Comparison of ENCODE assay signal across 9 cellular contexts in genomic region chr11:69443138-69443967, GRCh38. TPM values are rescaled to one million over a fixed set of nuclear protein-coding genes. Genes with fewer than 3 reads are reported as not detected.
DNase-seq lines count a peak whose midpoint lies in the region; ATAC-seq and TF ChIP-seq lines count a peak whose summit lies in the region.
"Had no signal": no experiment of that assay in that cellular context is flagged by ENCODE, and none has a peak within 500 bp of the region (broad histone marks: within the 10 kb centered on the region; RNA-seq: fewer than 3 reads in every experiment).

No MANE protein-coding gene starts in this region.

- no peaks in the 10 kb centered on the region for H3K9me3 Mint-ChIP-seq in progenitor cell of endocrine pancreas (ENCODE audit: low read depth)

- intact Hi-C loops in cardiac septum (cut with DNase I), result loop anchor here (1.0 to 10.0 kb wide), 4 partner anchors 27 to 319 kb away; no protein-coding TSS in a partner anchor

- ATAC-seq in GM21423 (IDR thresholded peaks at IDR 0.05; ENCODE audit: unreplicated experiment), result peak; percentile 73
- peak; percentile 79 to 91 for ATAC-seq in upper lobe of left lung (ENCODE audit: low FRiP score in 2 of 2)

- H3K36me3 Mint-ChIP-seq in progenitor cell of endocrine pancreas (ENCODE audit: insufficient read depth), result no peaks in the 10 kb centered on the region

- H3K27ac Mint-ChIP-seq in progenitor cell of endocrine pancreas, result peak overlapping the region; percentile 90

- no peaks in the 10 kb centered on the region for H3K27me3 Mint-ChIP-seq in progenitor cell of endocrine pancreas

- H3K4me3 Mint-ChIP-seq in progenitor cell of endocrine pancreas (ENCODE audit: low read depth), result peak overlapping the region; percentile 32

- peak in 2 of 4 donors; percentile 49 to 52 for TF ChIP-seq POLR2A in upper lobe of left lung (IDR thresholded peaks at IDR 0.05)

- H3K4me1 ChIP-seq in HUES64 (ENCODE audit: insufficient read depth, low read length) (peaks cover 41% of the 10 kb centered on the region), adipocyte (ENCODE audit: control insufficient read depth, insufficient read depth, low read length) (peaks cover 27% of the 10 kb centered on the region), upper lobe of left lung (peaks cover 42 to 49% (median 47%) of the 10 kb centered on the region in 4 donors)

- 5% methylated on average over 48 of the region's 48 CpGs for WGBS in HUES64
- 3 to 6% methylated on average over 11 to 27 of the region's 48 CpGs for WGBS in upper lobe of left lung, 2 donors

- H3K9me3 ChIP-seq in HUES64 (ENCODE audit: insufficient read depth, low read depth, low read length) (no peaks in the 10 kb centered on the region), adipocyte (ENCODE audit: control insufficient read depth, low read length) (no peaks in the 10 kb centered on the region), upper lobe of left lung (no peaks in the 10 kb centered on the region)
- H3K9me3 ChIP-seq: neutrophil had no signal

- TF ChIP-seq EP300 in upper lobe of left lung (IDR thresholded peaks at IDR 0.05), result no peak

- H3K27ac ChIP-seq in HUES64 (ENCODE audit: low read depth, low read length) (peak overlapping the region; percentile 92), upper lobe of left lung (peak overlapping the region; percentile 79 to 85 (median 82))
- H3K27ac ChIP-seq: neutrophil had no signal

- no peak for TF ChIP-seq CTCF in progenitor cell of endocrine pancreas (IDR thresholded peaks at IDR 0.05; ENCODE audit: unreplicated experiment)
- TF ChIP-seq CTCF in upper lobe of left lung (IDR thresholded peaks at IDR 0.05), result peak in 1 of 6 experiments; percentile 2

- H3K9ac ChIP-seq in HUES64 (ENCODE audit: low read depth, low read length), result peak overlapping the region; percentile 60
- peak overlapping the region; percentile 86 for H3K9ac ChIP-seq in adipocyte (ENCODE audit: low read length)

- H3K4me3 ChIP-seq in HUES64 (ENCODE audit: low read length) (peak overlapping the region; percentile 39), adipocyte (ENCODE audit: low read length) (peak overlapping the region; percentile 75), upper lobe of left lung (peak overlapping the region in 3 of 4 donors; percentile 29 to 44 (median 41))

- H3K4me1 Mint-ChIP-seq in progenitor cell of endocrine pancreas (ENCODE audit: low read depth), result peaks cover 27% of the 10 kb centered on the region

- H3K36me3 ChIP-seq in HUES64 (ENCODE audit: insufficient read depth, low read length), result no peaks in the 10 kb centered on the region
- no peaks in the 10 kb centered on the region for H3K36me3 ChIP-seq in adipocyte (ENCODE audit: control insufficient read depth, insufficient read depth, low read length, severe bottlenecking)
- H3K36me3 ChIP-seq in upper lobe of left lung, result no peaks in the 10 kb centered on the region
- H3K36me3 ChIP-seq: neutrophil had no signal

- peak; percentile 45 for DNase-seq in D341Med (ENCODE audit: low spot score)
- peak; percentile 18 for DNase-seq in T follicular helper cell (ENCODE audit: low read depth)
- peak; percentile 97 for DNase-seq in adipocyte (ENCODE audit: low read depth)
- peak; percentile 97 for DNase-seq in cardiac septum (ENCODE audit: low spot score)
- peak; percentile 71 for DNase-seq in progenitor cell of endocrine pancreas (ENCODE audit: low spot score, unreplicated experiment)
- peak; percentile 85 to 97 for DNase-seq in upper lobe of left lung

- H3K27me3 ChIP-seq in HUES64 (ENCODE audit: insufficient read depth, low read length) (0 out of 2 replicates have a peak, but pooled peaks cover 5% of the 10 kb centered on the region), adipocyte (replicated peaks; ENCODE audit: control insufficient read depth, insufficient read depth, low read length) (no peaks in the 10 kb centered on the region), upper lobe of left lung (no peaks in the 10 kb centered on the region)

RNA-seq across cellular contexts. Expression of gene LINC01488, which starts 38.1 kb away (rescaled TPM):
- polyA plus RNA-seq in HUES64 (2013, experiment 1 of 2), result not detected
- not detected for polyA plus RNA-seq in HUES64 (2013, experiment 2 of 2)
- total RNA-seq in cardiac septum (0.19 TPM), progenitor cell of endocrine pancreas (1.3 and 1.4 TPM in 2 replicates), upper lobe of left lung (not detected)

Comparison
In these comparisons a context has a peak if more than half of its experiments do, and no peak if none do; other contexts are left out.
1. Peak in every context shown above with its lines: DNase-seq, ATAC-seq, H3K4me3 ChIP-seq and H3K27ac ChIP-seq.
2. DNase-seq: peak in every context shown above with its lines; median percentile 97 in adipocyte; 97 in cardiac septum; 91 in upper lobe of left lung; 71 in progenitor cell of endocrine pancreas; 45 in D341Med; 18 in T follicular helper cell.